16 cellular contexts compared by ENCODE assay signal in the genomic region with DNA sequence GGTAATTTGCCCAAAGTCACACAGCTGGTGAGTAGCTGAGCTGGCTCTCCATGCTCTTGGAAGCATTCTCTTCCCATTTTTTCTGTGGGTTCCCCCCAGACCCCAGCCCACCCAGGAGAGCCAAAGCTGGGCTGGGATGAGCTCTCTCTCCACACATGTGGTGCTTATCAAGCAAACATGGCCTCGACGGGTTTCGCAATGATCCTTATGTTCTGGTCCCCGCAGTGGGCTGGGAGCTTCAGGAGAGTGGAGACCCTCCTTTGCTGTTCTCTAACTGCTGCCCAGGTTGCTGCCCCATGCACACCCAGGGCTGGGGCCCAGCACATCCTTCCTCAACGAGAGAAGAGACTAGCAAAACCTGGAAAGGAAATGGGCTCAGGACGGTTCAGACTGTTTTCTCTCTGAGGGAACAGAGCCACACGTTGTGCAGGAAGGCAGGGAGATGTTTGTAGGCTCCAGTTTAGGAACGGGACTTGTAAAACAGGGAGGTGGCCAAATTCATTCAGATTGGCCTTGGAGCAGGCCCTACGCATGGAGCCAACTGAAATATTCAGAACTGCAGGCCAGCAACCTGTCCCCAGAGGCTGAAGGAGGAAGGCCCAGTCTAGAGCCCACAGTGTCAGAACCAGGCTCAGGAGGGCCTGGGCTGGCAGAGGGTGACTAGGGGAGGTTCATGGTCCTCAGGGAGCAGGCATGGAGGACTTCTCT. TPM values are rescaled to one million over a fixed set of nuclear protein-coding genes. Genes with fewer than 3 reads are reported as not detected.
DNase-seq lines count a peak whose midpoint lies in the region; ATAC-seq, FAIRE-seq and TF ChIP-seq lines count a peak whose summit lies in the region.
"Had no signal": no experiment of that assay in that cellular context is flagged by ENCODE, and none has a peak within 500 bp of the region (broad histone marks: within the 10 kb centered on the region; RNA-seq: fewer than 3 reads in every experiment).

No MANE protein-coding gene starts in this region.

- H3K9me3 Mint-ChIP-seq in stimulated activated memory B cell treated with anti-CD40 and anti-IgM and Interleukin-4, amounts not matched to agents 10 μg/mL and 1 μg/mL and 100 μg/mL, for 72 hours: no peaks in the 10 kb centered on the region
- H3K9me3 Mint-ChIP-seq: natural killer cell; T-helper 2 cell treated with Interferon-gamma antibody and Interleukin-4, amounts not matched to agents 5 μg/mL and 100 μg/mL, for 36 hours had no signal

- H3K9ac ChIP-seq in K562 (ENCODE audit: insufficient read depth in 1 of 2, low read depth in 2 of 2, low read length in 2 of 2): peak overlapping the region in 1 of 2 experiments; percentile 39; a peak in 1 of 4 replicates

- no peak for TF ChIP-seq POLR2A in K562 (conservative IDR thresholded peaks at IDR 0.05)

- peak in 1 of 2 experiments; percentile 32 for DNase-seq in HL-60 (ENCODE audit: low read depth in 1 of 2, low spot score in 1 of 2)
- DNase-seq in K562 (ENCODE audit: extremely low read depth in 1 of 4, low spot score in 3 of 4): no peak
- DNase-seq in occipital lobe (lab: John Stamatoyannopoulos, UW): no peak
- no peak for DNase-seq in midbrain (lab: John Stamatoyannopoulos, UW)
- DNase-seq in SHP77 (lab: John Stamatoyannopoulos, UW): no peak
- no peak for DNase-seq in stimulated activated CD4-positive, alpha-beta T cell treated with anti-CD3 and anti-CD28 coated beads, Interleukin-4, amount 100 ng/mL, for 1 hour
- DNase-seq: activated CD4-positive, alpha-beta T cell treated with anti-CD3 and anti-CD28 coated beads for 48 hours; DMS153; natural killer cell; NCI-H774; small intestine had no signal

- intact Hi-C loops in K562 (cut with micrococcal nuclease): no loop called here

- TF ChIP-seq CTCF in HL-60 (IDR thresholded peaks at IDR 0.05; ENCODE audit: insufficient read depth, low read length) (no peak), K562 (IDR thresholded peaks at IDR 0.05 in 2 of 3, conservative IDR thresholded peaks at IDR 0.05 in 1 of 3; ENCODE audit: insufficient read depth in 2 of 3, low read depth in 1 of 3, low read length in 3 of 3) (no peak)

- no peaks in the 10 kb centered on the region for H3K9me3 ChIP-seq in K562 (replicated peaks; ENCODE audit: control insufficient read depth, insufficient read depth, low read depth, low read length)

- 56% methylated on average over 9 of the region's 9 CpGs for WGBS in K562 (ENCODE audit: insufficient coverage, low coverage, missing lambda C conversion rate)

- no peak overlapping the region for H3K4me2 ChIP-seq in K562 (ENCODE audit: insufficient read depth, low read length)

- no TSS peak for BruUV-seq in K562 (replicated peaks; lab: Mats Ljungman, UMichigan)

- H3K36me3 Mint-ChIP-seq in stimulated activated memory B cell treated with anti-CD40 and anti-IgM and Interleukin-4, amounts not matched to agents 10 μg/mL and 1 μg/mL and 100 μg/mL, for 72 hours: no peaks in the 10 kb centered on the region
- H3K36me3 Mint-ChIP-seq: natural killer cell had no signal

- H3K4me3 Mint-ChIP-seq in stimulated activated memory B cell treated with anti-CD40 and anti-IgM and Interleukin-4, amounts not matched to agents 10 μg/mL and 1 μg/mL and 100 μg/mL, for 72 hours: no peak overlapping the region
- H3K4me3 Mint-ChIP-seq: natural killer cell; T-helper 2 cell treated with Interferon-gamma antibody and Interleukin-4, amounts not matched to agents 5 μg/mL and 100 μg/mL, for 36 hours had no signal

- FAIRE-seq in K562 (lab: Jason Lieb, UNC): no peak
- FAIRE-seq: small intestine had no signal

- H3K4me1 ChIP-seq in K562 (replicated peaks in 1 of 2; ENCODE audit: control insufficient read depth in 2 of 2, insufficient read depth in 2 of 2, low read length in 2 of 2): peaks cover 21 to 37% of the 10 kb centered on the region in 2 experiments

- no peaks in the 10 kb centered on the region for H3K27me3 ChIP-seq in HL-60 (ENCODE audit: insufficient read depth, poor library complexity, severe bottlenecking)
- no peaks in the 10 kb centered on the region for H3K27me3 ChIP-seq in K562 (ENCODE audit: control insufficient read depth in 2 of 2, insufficient read depth in 2 of 2, low read length in 2 of 2)
- H3K27me3 ChIP-seq in layer of hippocampus (ENCODE audit: control insufficient read depth, insufficient read depth, low read length): no peaks in the 10 kb centered on the region

- H3K4me3 ChIP-seq in HL-60 (replicated peaks; ENCODE audit: insufficient read depth, low read length) (no peak overlapping the region), K562 (no peak overlapping the region)
- H3K4me3 ChIP-seq: cardiac muscle cell had no signal

- H3K79me2 ChIP-seq in K562 (ENCODE audit: control insufficient read depth, insufficient read depth, low read length): no peaks in the 10 kb centered on the region

- no peak for ATAC-seq in K562
- ATAC-seq in stimulated activated memory B cell treated with anti-CD40 and anti-IgM and Interleukin-4, amounts not matched to agents 10 μg/mL and 1 μg/mL and 100 μg/mL, for 72 hours: no peak
- ATAC-seq: natural killer cell had no signal

- H3K27ac ChIP-seq in HL-60 (replicated peaks) (peak overlapping the region; percentile 15; the same call in 1 of the 2 replicates), K562 (ENCODE audit: extremely low read depth, low read depth, low read length) (no peak overlapping the region), layer of hippocampus (ENCODE audit: low read depth, low read length) (peak overlapping the region; percentile 96)
- H3K27ac ChIP-seq: cardiac muscle cell, RWPE1 had no signal

- TF ChIP-seq EP300 in K562 (IDR thresholded peaks at IDR 0.05; ENCODE audit: low read length): no peak

- H2AFZ ChIP-seq in K562 (ENCODE audit: low read depth, low read length): peak overlapping the region; percentile 63

- H3K9me1 ChIP-seq in K562 (ENCODE audit: control insufficient read depth, insufficient read depth, low read length): no peaks in the 10 kb centered on the region

- no peak for TF ChIP-seq RAD21 in K562 (CRISPR knock-in tag; conservative IDR thresholded peaks at IDR 0.05 in 1 of 2, IDR thresholded peaks at IDR 0.05 in 1 of 2)

- H3K36me3 ChIP-seq in K562 (ENCODE audit: control insufficient read depth, insufficient read depth, low read length): no peaks in the 10 kb centered on the region
- H3K36me3 ChIP-seq: cardiac muscle cell had no signal

- POLR2A ChIA-PET in K562 (lab: Yijun Ruan, JAX): no interaction called here

- peaks cover 75% of the 10 kb centered on the region for H3K4me1 Mint-ChIP-seq in stimulated activated memory B cell treated with anti-CD40 and anti-IgM and Interleukin-4, amounts not matched to agents 10 μg/mL and 1 μg/mL and 100 μg/mL, for 72 hours
- H3K4me1 Mint-ChIP-seq: natural killer cell had no signal

- CTCF ChIA-PET in K562 (lab: Yijun Ruan, JAX; ENCODE audit: low intra/inter-chr PET ratio): no interaction called here

- H3K27ac Mint-ChIP-seq in stimulated activated memory B cell treated with anti-CD40 and anti-IgM and Interleukin-4, amounts not matched to agents 10 μg/mL and 1 μg/mL and 100 μg/mL, for 72 hours: peak overlapping the region; percentile 38
- H3K27ac Mint-ChIP-seq: natural killer cell; T-helper 2 cell treated with Interferon-gamma antibody and Interleukin-4, amounts not matched to agents 5 μg/mL and 100 μg/mL, for 36 hours had no signal

- no peaks in the 10 kb centered on the region for H4K20me1 ChIP-seq in K562 (replicated peaks; ENCODE audit: control insufficient read depth, insufficient read depth, low read length)

- H3K27me3 Mint-ChIP-seq in stimulated activated memory B cell treated with anti-CD40 and anti-IgM and Interleukin-4, amounts not matched to agents 10 μg/mL and 1 μg/mL and 100 μg/mL, for 72 hours: no peaks in the 10 kb centered on the region

- in situ Hi-C loops in K562 (cut with MboI): no loop called here

TF ChIP-seq in K562, 482 proteins besides CTCF, POLR2A, EP300 and RAD21:
- TF ChIP-seq TAF7 (tag; IDR thresholded peaks at IDR 0.05) (no peak), CEBPB (tag; IDR thresholded peaks at IDR 0.05) (peak; percentile 95), ZSCAN32 (CRISPR knock-in tag; IDR thresholded peaks at IDR 0.05) (no peak), CEBPG (CRISPR knock-in tag; IDR thresholded peaks at IDR 0.05) (peak; percentile 58; the same call in 1 of the 2 replicates), CEBPG (tag; conservative IDR thresholded peaks at IDR 0.05 in 1 of 2, IDR thresholded peaks at IDR 0.05 in 1 of 2) (peak in 1 of 2 experiments; percentile 48; a peak in 3 of 4 replicates)

RNA-seq across cellular contexts. Expression of gene CSF1, which starts 27.2 kb away (rescaled TPM):
- 11.8 and 30.8 TPM in 2 replicates for total RNA-seq in K562 (2011; cell fraction: chromatin; rRNA removed; ENCODE audit: low replicate concordance)
- total RNA-seq in K562 (2011; cell fraction: nucleolus; rRNA removed): 17.2 and 24.8 TPM in 2 replicates
- total RNA-seq in K562 (2011; cell fraction: nucleoplasm; rRNA removed): 16.3 and 18.2 TPM in 2 replicates
- total RNA-seq in K562 (2014; rRNA removed) (2.8 and 5.9 TPM in 2 replicates), K562 (2014; rRNA removed; fragmentation: Illumina TruSeq; extraction: Trizol) (1.6 TPM in 2 replicates), K562 (2015; rRNA removed; fragmentation: Illumina TruSeq; extraction: Trizol) (2.4 and 3.4 TPM in 2 replicates), K562 (2021) (6.7 and 6.8 TPM in 2 replicates), occipital lobe (3.9 TPM)
- polyA plus RNA-seq in K562 (2011; rRNA removed) (6.9 and 11.8 TPM in 2 replicates), K562 (2014; fragmentation: Illumina TruSeq; extraction: Trizol) (3.8 and 4.8 TPM in 2 replicates), K562 (2014; fragmentation: Nextera tagmentation; extraction: Ambion mirVana) (under 1 TPM; 0.18 to 0.23 TPM), K562 (2014; rRNA removed) (2.7 and 4.3 TPM in 2 replicates)
- 4.6 and 12.6 TPM in 2 replicates for polyA plus RNA-seq in K562 (2011; cell fraction: cytosol; rRNA removed)
- 12.5 and 39.9 TPM in 2 replicates for polyA plus RNA-seq in K562 (2011; cell fraction: nucleus; rRNA removed)
- polyA plus RNA-seq in K562 (2012): 4.7 and 8.6 TPM in 2 replicates
- 3.9 and 8.8 TPM in 2 replicates for polyA minus RNA-seq in K562 (2011; rRNA and poly(A)+ RNA removed)
- polyA minus RNA-seq in K562 (2011; cell fraction: cytosol; rRNA and poly(A)+ RNA removed): 8.5 and 11.6 TPM in 2 replicates
- polyA minus RNA-seq in K562 (2011; cell fraction: nucleus; rRNA and poly(A)+ RNA removed): 5.1 and 13.7 TPM in 2 replicates
